In the genomic region with DNA sequence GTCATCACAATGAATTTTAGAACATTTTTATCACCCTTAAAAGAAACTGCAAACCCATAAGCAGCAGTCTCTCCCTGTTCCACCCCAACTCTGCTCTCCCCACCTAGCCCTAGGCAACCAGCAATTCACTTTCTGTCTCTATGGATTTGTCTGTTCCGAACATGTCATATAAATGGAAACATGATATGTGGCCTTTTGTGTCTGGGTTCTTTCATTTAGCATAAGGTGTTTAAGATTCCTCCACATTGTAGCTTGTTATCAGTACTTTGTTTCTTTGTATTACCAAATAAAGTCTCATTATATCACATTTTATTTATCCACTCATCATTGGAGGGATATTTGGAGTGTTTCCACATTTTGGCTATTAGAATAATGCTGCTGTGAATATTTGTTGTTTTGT, we compare ENCODE assay signal across 31 cellular contexts.
"Had no signal": no experiment of that assay in that cellular context is flagged by ENCODE, and none has a peak within 500 bp of the region (broad histone marks: within the 10 kb centered on the region; RNA-seq: fewer than 3 reads in every experiment).

No MANE protein-coding gene starts in this region.

- H3K27ac Mint-ChIP-seq: activated CD4-positive, alpha-beta memory T cell treated with anti-CD3 and anti-CD28 coated beads for 36 hours; activated CD4-positive, alpha-beta T cell treated with anti-CD3 and anti-CD28 coated beads, Interleukin-2, amount 10 ng/mL, durations not matched to agents 24 days and 14 days; activated T-helper 17 cell treated with anti-CD3 and anti-CD28 coated beads, Interleukin-2, amount 50 U/mL, for 72 hours; natural killer cell treated with Interleukin-12 subunit alpha and Interleukin-12 subunit beta and Interleukin-15 and Interleukin-18, amount 100 ng/mL, for 72 hours; stimulated activated memory B cell treated with anti-CD40 and anti-IgM and Interleukin-4, amounts not matched to agents 10 μg/mL and 1 μg/mL and 100 μg/mL, for 72 hours; stimulated activated naive CD8-positive, alpha-beta T cell treated with anti-CD3 and anti-CD28 coated beads, Interleukin-15, amount 100 ng/mL, for 72 hours; type B pancreatic cell had no signal

- H3K4me1 Mint-ChIP-seq: stimulated activated memory B cell treated with anti-CD40 and anti-IgM and Interleukin-4, amounts not matched to agents 10 μg/mL and 1 μg/mL and 100 μg/mL, for 72 hours had no signal

- H3K36me3 ChIP-seq: adrenal gland, gastrocnemius medialis, left lung, lower lobe of right lung, neutrophil, ovary, right atrium auricular region, uterus had no signal

- H3K4me1 ChIP-seq: adrenal gland, body of pancreas, gastrocnemius medialis, left lung, lower lobe of right lung, psoas muscle, right atrium auricular region, uterus had no signal

- H3K9me3 Mint-ChIP-seq: activated CD4-positive, alpha-beta memory T cell treated with anti-CD3 and anti-CD28 coated beads for 36 hours; activated CD4-positive, alpha-beta T cell treated with anti-CD3 and anti-CD28 coated beads, Interleukin-2, amount 10 ng/mL, durations not matched to agents 24 days and 14 days; activated naive CD4-positive, alpha-beta T cell treated with anti-CD3 and anti-CD28 coated beads, Interleukin-2, amount 50 U/mL, for 72 hours; activated T-cell treated with anti-CD3 and anti-CD28 coated beads, Interleukin-2, amount 50 U/mL, for 4 hours; activated T-helper 17 cell treated with anti-CD3 and anti-CD28 coated beads, Interleukin-2, amount 50 U/mL, for 72 hours; natural killer cell treated with Interleukin-12 subunit alpha and Interleukin-12 subunit beta and Interleukin-15 and Interleukin-18, amount 100 ng/mL, for 72 hours; stimulated activated memory B cell treated with anti-CD40 and anti-IgM and Interleukin-4, amounts not matched to agents 10 μg/mL and 1 μg/mL and 100 μg/mL, for 72 hours; stimulated activated naive CD8-positive, alpha-beta T cell treated with anti-CD3 and anti-CD28 coated beads, Interleukin-15, amount 100 ng/mL, for 72 hours had no signal

- H3K9me3 ChIP-seq: adrenal gland, body of pancreas, gastrocnemius medialis, left lung, lower lobe of right lung, neutrophil, ovary, psoas muscle, right atrium auricular region, uterus had no signal

- ATAC-seq: activated naive CD4-positive, alpha-beta T cell treated with anti-CD3 and anti-CD28 coated beads, Interleukin-2, amount 50 U/mL, for 72 hours; activated T-cell treated with anti-CD3 and anti-CD28 coated beads, Interleukin-2, amount 50 U/mL, for 4 hours; activated T-helper 17 cell treated with anti-CD3 and anti-CD28 coated beads, Interleukin-2, amount 50 U/mL, for 72 hours; body of pancreas; gastrocnemius medialis; left lung; lower lobe of right lung; natural killer cell treated with Interleukin-12 subunit alpha and Interleukin-12 subunit beta and Interleukin-15 and Interleukin-18, amount 100 ng/mL, for 72 hours; psoas muscle; stimulated activated memory B cell treated with anti-CD40 and anti-IgM and Interleukin-4, amounts not matched to agents 10 μg/mL and 1 μg/mL and 100 μg/mL, for 72 hours; stimulated activated naive CD8-positive, alpha-beta T cell treated with anti-CD3 and anti-CD28 coated beads, Interleukin-15, amount 100 ng/mL, for 72 hours had no signal

- H3K27ac ChIP-seq: adrenal gland, body of pancreas, gastrocnemius medialis, left lung, lower lobe of right lung, neutrophil, ovary, psoas muscle, right atrium auricular region, uterus had no signal

- DNase-seq: activated CD4-positive, alpha-beta memory T cell treated with anti-CD3 and anti-CD28 coated beads for 36 hours; activated CD4-positive, alpha-beta T cell treated with anti-CD3 and anti-CD28 coated beads, Interleukin-2, amount 10 ng/mL, durations not matched to agents 24 days and 14 days; activated CD4-positive, CD25-positive, alpha-beta regulatory T cell treated with anti-CD3 and anti-CD28 coated beads, Interleukin-2, amount 50 U/mL, for 72 hours; activated gamma-delta T cell treated with Interleukin-2 at 50 U/mL for 16 hours; activated T-cell treated with anti-CD3 and anti-CD28 coated beads, Interleukin-2, amount 50 U/mL, for 4 hours; adrenal gland; aorta; body of pancreas; effector memory CD4-positive, alpha-beta T cell; erythroblast; gastrocnemius medialis; glutamatergic neuron; left lung; lower lobe of right lung; mesenchymal stem cell; ovary; psoas muscle; stimulated activated CD4-positive, alpha-beta T cell treated with anti-CD3 and anti-CD28 coated beads, Interleukin-1b, Interleukin-23, amount 100 ng/mL, for 48 hours; stimulated activated CD4-positive, alpha-beta T cell treated with anti-CD3 and anti-CD28 coated beads, Interleukin-4, amount 100 ng/mL, for 4 hours; stimulated activated CD8-positive, alpha-beta memory T cell treated with anti-CD3 and anti-CD28 coated beads, Interleukin-4, amount 100 ng/mL, for 48 hours; stimulated activated naive CD8-positive, alpha-beta T cell treated with anti-CD3 and anti-CD28 coated beads, Interleukin-15, amount 100 ng/mL, for 72 hours; substantia nigra; uterus had no signal

- H3K4me3 Mint-ChIP-seq: activated CD4-positive, alpha-beta memory T cell treated with anti-CD3 and anti-CD28 coated beads for 36 hours; activated CD4-positive, alpha-beta T cell treated with anti-CD3 and anti-CD28 coated beads, Interleukin-2, amount 10 ng/mL, durations not matched to agents 24 days and 14 days; activated T-cell treated with anti-CD3 and anti-CD28 coated beads, Interleukin-2, amount 50 U/mL, for 4 hours; activated T-helper 17 cell treated with anti-CD3 and anti-CD28 coated beads, Interleukin-2, amount 50 U/mL, for 72 hours; natural killer cell treated with Interleukin-12 subunit alpha and Interleukin-12 subunit beta and Interleukin-15 and Interleukin-18, amount 100 ng/mL, for 72 hours; stimulated activated memory B cell treated with anti-CD40 and anti-IgM and Interleukin-4, amounts not matched to agents 10 μg/mL and 1 μg/mL and 100 μg/mL, for 72 hours; stimulated activated naive CD8-positive, alpha-beta T cell treated with anti-CD3 and anti-CD28 coated beads, Interleukin-15, amount 100 ng/mL, for 72 hours; type B pancreatic cell had no signal

- H3K4me3 ChIP-seq: adrenal gland, body of pancreas, gastrocnemius medialis, left lung, lower lobe of right lung, ovary, psoas muscle, right atrium auricular region, smooth muscle cell, uterus had no signal

- H3K27me3 Mint-ChIP-seq: activated CD4-positive, alpha-beta memory T cell treated with anti-CD3 and anti-CD28 coated beads for 36 hours; activated T-helper 17 cell treated with anti-CD3 and anti-CD28 coated beads, Interleukin-2, amount 50 U/mL, for 72 hours; natural killer cell treated with Interleukin-12 subunit alpha and Interleukin-12 subunit beta and Interleukin-15 and Interleukin-18, amount 100 ng/mL, for 72 hours; stimulated activated memory B cell treated with anti-CD40 and anti-IgM and Interleukin-4, amounts not matched to agents 10 μg/mL and 1 μg/mL and 100 μg/mL, for 72 hours; stimulated activated naive CD8-positive, alpha-beta T cell treated with anti-CD3 and anti-CD28 coated beads, Interleukin-15, amount 100 ng/mL, for 72 hours; type B pancreatic cell had no signal

- H3K36me3 Mint-ChIP-seq: activated CD4-positive, alpha-beta memory T cell treated with anti-CD3 and anti-CD28 coated beads for 36 hours; activated naive CD4-positive, alpha-beta T cell treated with anti-CD3 and anti-CD28 coated beads, Interleukin-2, amount 50 U/mL, for 72 hours; natural killer cell treated with Interleukin-12 subunit alpha and Interleukin-12 subunit beta and Interleukin-15 and Interleukin-18, amount 100 ng/mL, for 72 hours; stimulated activated memory B cell treated with anti-CD40 and anti-IgM and Interleukin-4, amounts not matched to agents 10 μg/mL and 1 μg/mL and 100 μg/mL, for 72 hours had no signal
